In genomic region chr5:132419517-132420468, GRCh38 we compare ENCODE assay signal across 1 cellular context.
TF ChIP-seq lines count a peak whose summit lies in the region.

No MANE protein-coding gene starts in this region.

TF ChIP-seq in K562, 482 proteins besides CTCF, POLR2A, EP300 and RAD21 (continued from another document and continues in another):
- TF ChIP-seq RNF219 (CRISPR knock-in tag; IDR thresholded peaks at IDR 0.05) (no peak), ZNF511 (CRISPR knock-in tag; IDR thresholded peaks at IDR 0.05) (no peak), ZNF41 (CRISPR knock-in tag; conservative IDR thresholded peaks at IDR 0.05) (peak; percentile 85), ZNF239 (CRISPR knock-in tag; IDR thresholded peaks at IDR 0.05) (peak; percentile 41), ZBTB43 (CRISPR knock-in tag; IDR thresholded peaks at IDR 0.05) (no peak), NR0B1 (IDR thresholded peaks at IDR 0.05; ENCODE audit: partially characterized antibody) (no peak), MYC (IDR thresholded peaks at IDR 0.05; ENCODE audit: low read depth, low read length) (peak; percentile 58), MYC (CRISPR knock-in tag; IDR thresholded peaks at IDR 0.05; ENCODE audit: borderline replicate concordance, low read depth) (no peak), ETS1 (conservative IDR thresholded peaks at IDR 0.05; ENCODE audit: control insufficient read depth, low read depth, low read length) (no peak), CBX1 (IDR thresholded peaks at IDR 0.05; ENCODE audit: low read depth) (no peak), ZNF584 (CRISPR knock-in tag; IDR thresholded peaks at IDR 0.05; ENCODE audit: low read depth) (0 out of 2 replicates have a peak, but pooled peaks have one; percentile 45), SMC3 (conservative IDR thresholded peaks at IDR 0.05; ENCODE audit: insufficient read depth, low read depth, low read length) (peak; percentile 85), KLF13 (tag; IDR thresholded peaks at IDR 0.05; ENCODE audit: borderline replicate concordance, low read depth) (peak; percentile 57; the same call in 1 of the 2 replicates), E2F1 (CRISPR knock-in tag; IDR thresholded peaks at IDR 0.05) (0 out of 2 replicates have a peak, but pooled peaks have one; percentile 28), MAFG (tag; conservative IDR thresholded peaks at IDR 0.05) (peak; percentile 76), PYGO2 (tag; IDR thresholded peaks at IDR 0.05) (0 out of 2 replicates have a peak, but pooled peaks have one; percentile 13), HEY1 (CRISPR knock-in tag; IDR thresholded peaks at IDR 0.05; ENCODE audit: borderline replicate concordance) (0 out of 2 replicates have a peak, but pooled peaks have one; percentile 54), TBL1XR1 (IDR thresholded peaks at IDR 0.05; ENCODE audit: low read length in 2 of 2) (peak in 1 of 2 experiments; percentile 56; a peak in 1 of 4 replicates), DEAF1 (CRISPR knock-in tag; IDR thresholded peaks at IDR 0.05) (peak; percentile 81), ZNF766 (CRISPR knock-in tag; conservative IDR thresholded peaks at IDR 0.05) (peak; percentile 91), PHF21A (IDR thresholded peaks at IDR 0.05; ENCODE audit: borderline replicate concordance, low read depth) (no peak), FOSL1 (tag; conservative IDR thresholded peaks at IDR 0.05) (no peak), CHCHD3 (CRISPR knock-in tag; IDR thresholded peaks at IDR 0.05) (no peak), ERF (CRISPR knock-in tag; IDR thresholded peaks at IDR 0.05) (0 out of 2 replicates have a peak, but pooled peaks have one; percentile 31), HNRNPUL1 (IDR thresholded peaks at IDR 0.05; ENCODE audit: low read length) (no peak), ZC3H11A (IDR thresholded peaks at IDR 0.05; ENCODE audit: low read depth, low read length) (0 out of 2 replicates have a peak, but pooled peaks have one; percentile 48), PTRF (tag; IDR thresholded peaks at IDR 0.05) (peak; percentile 29; the same call in 1 of the 2 replicates), ZNF589 (CRISPR knock-in tag; IDR thresholded peaks at IDR 0.05; ENCODE audit: low read depth) (peak; percentile 88), RBM39 (optimal IDR thresholded peaks at IDR 0.05; ENCODE audit: low read depth, low read length) (no peak), TCFL5 (CRISPR knock-in tag; conservative IDR thresholded peaks at IDR 0.05) (0 out of 2 replicates have a peak, but pooled peaks have one; percentile 57), TEAD4 (IDR thresholded peaks at IDR 0.05; ENCODE audit: low read length) (peak; percentile 47; the same call in 1 of the 2 replicates), TEAD4 (CRISPR knock-in tag; IDR thresholded peaks at IDR 0.05; ENCODE audit: borderline replicate concordance) (no peak), SMARCC2 (IDR thresholded peaks at IDR 0.05; ENCODE audit: low read depth) (0 out of 2 replicates have a peak, but pooled peaks have one; percentile 16), DDX20 (tag; IDR thresholded peaks at IDR 0.05; ENCODE audit: low read depth) (peak; percentile 72; the same call in 1 of the 2 replicates), ZBTB1 (CRISPR knock-in tag; IDR thresholded peaks at IDR 0.05; ENCODE audit: borderline replicate concordance, low read depth) (no peak), NFE2 (IDR thresholded peaks at IDR 0.05; ENCODE audit: low read depth) (peak; percentile 59), TEAD1 (CRISPR knock-in tag; IDR thresholded peaks at IDR 0.05) (peak in 1 of 2 experiments; percentile 74; a peak in 2 of 4 replicates), CHD2 (IDR thresholded peaks at IDR 0.05; ENCODE audit: low read depth, low read length) (no peak), ZNF398 (CRISPR knock-in tag; IDR thresholded peaks at IDR 0.05) (no peak), GATAD2B (IDR thresholded peaks at IDR 0.05; ENCODE audit: borderline replicate concordance) (no peak), SMARCB1 (IDR thresholded peaks at IDR 0.05; ENCODE audit: insufficient read length, low read depth) (peak; percentile 57), CC2D1A (IDR thresholded peaks at IDR 0.05) (peak; percentile 74), ZEB2 (IDR thresholded peaks at IDR 0.05) (no peak), GMEB1 (CRISPR knock-in tag; IDR thresholded peaks at IDR 0.05) (0 out of 2 replicates have a peak, but pooled peaks have one; percentile 24), TCF7 (IDR thresholded peaks at IDR 0.05; ENCODE audit: borderline replicate concordance) (no peak)
- TF ChIP-seq, protein P1, sequence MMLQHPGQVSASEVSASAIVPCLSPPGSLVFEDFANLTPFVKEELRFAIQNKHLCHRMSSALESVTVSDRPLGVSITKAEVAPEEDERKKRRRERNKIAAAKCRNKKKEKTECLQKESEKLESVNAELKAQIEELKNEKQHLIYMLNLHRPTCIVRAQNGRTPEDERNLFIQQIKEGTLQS (IDR thresholded peaks at IDR 0.05), result no peak
- TF ChIP-seq, protein P1 (CRISPR knock-in tag; conservative IDR thresholded peaks at IDR 0.05), result peak; percentile 69; the same call in 1 of the 2 replicates
- TF ChIP-seq, protein P2, sequence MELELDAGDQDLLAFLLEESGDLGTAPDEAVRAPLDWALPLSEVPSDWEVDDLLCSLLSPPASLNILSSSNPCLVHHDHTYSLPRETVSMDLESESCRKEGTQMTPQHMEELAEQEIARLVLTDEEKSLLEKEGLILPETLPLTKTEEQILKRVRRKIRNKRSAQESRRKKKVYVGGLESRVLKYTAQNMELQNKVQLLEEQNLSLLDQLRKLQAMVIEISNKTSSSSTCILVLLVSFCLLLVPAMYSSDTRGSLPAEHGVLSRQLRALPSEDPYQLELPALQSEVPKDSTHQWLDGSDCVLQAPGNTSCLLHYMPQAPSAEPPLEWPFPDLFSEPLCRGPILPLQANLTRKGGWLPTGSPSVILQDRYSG (tag; conservative IDR thresholded peaks at IDR 0.05; ENCODE audit: low read depth), result peak; percentile 69
- TF ChIP-seq, protein P3, sequence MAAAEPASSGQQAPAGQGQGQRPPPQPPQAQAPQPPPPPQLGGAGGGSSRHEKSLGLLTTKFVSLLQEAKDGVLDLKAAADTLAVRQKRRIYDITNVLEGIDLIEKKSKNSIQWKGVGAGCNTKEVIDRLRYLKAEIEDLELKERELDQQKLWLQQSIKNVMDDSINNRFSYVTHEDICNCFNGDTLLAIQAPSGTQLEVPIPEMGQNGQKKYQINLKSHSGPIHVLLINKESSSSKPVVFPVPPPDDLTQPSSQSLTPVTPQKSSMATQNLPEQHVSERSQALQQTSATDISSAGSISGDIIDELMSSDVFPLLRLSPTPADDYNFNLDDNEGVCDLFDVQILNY (CRISPR knock-in tag; IDR thresholded peaks at IDR 0.05), result no peak
